8 cellular contexts compared by ENCODE assay signal in genomic region chr14:77139540-77140342, GRCh38. TPM values are rescaled to one million over a fixed set of nuclear protein-coding genes. Genes with fewer than 3 reads are reported as not detected.
DNase-seq lines count a peak whose midpoint lies in the region; ATAC-seq and TF ChIP-seq lines count a peak whose summit lies in the region.

No MANE protein-coding gene starts in this region.

- H3K27me3 ChIP-seq in GM06990 (replicated peaks; ENCODE audit: control insufficient read depth, insufficient read depth, low read length) (no peaks in the 10 kb centered on the region; the same call in none of the 2 replicates), foreskin keratinocyte (peaks cover 96% of the 10 kb centered on the region), gastrocnemius medialis (peaks cover 52 to 65% (median 62%) of the 10 kb centered on the region in 3 donors)

- H3K36me3 ChIP-seq in GM06990 (ENCODE audit: control insufficient read depth, insufficient read depth, low read length), result no peaks in the 10 kb centered on the region
- H3K36me3 ChIP-seq in gastrocnemius medialis, result no peaks in the 10 kb centered on the region

- in situ Hi-C loops in gastrocnemius medialis (cut with MboI; ENCODE audit: low sequenced_read_pairs in 4 of 4), result no loop called here

- no peak overlapping the region for H3K4me3 ChIP-seq in GM06990 (replicated peaks; ENCODE audit: low read depth, low read length)
- peak overlapping the region; percentile 32 to 54 (median 44) for H3K4me3 ChIP-seq in gastrocnemius medialis

- ATAC-seq in foreskin keratinocyte (peak; percentile 65), gastrocnemius medialis (peak in 1 of 2 donors; percentile 32), GM18498 (IDR thresholded peaks at IDR 0.05; ENCODE audit: unreplicated experiment) (no peak)

- intact Hi-C loops in gastrocnemius medialis (cut with DNase I; ENCODE audit: low total_unique reads), result loop anchor here (5.0 kb wide), 1 partner anchor 163 kb away; no protein-coding TSS in a partner anchor

- DNase-seq in GM06990 (ENCODE audit: extremely low read depth, insufficient read length), result peak; percentile 37
- DNase-seq in NCI-H2196 treated with DMSO at 0.1 percent for 48 hours (lab: John Stamatoyannopoulos, UW; ENCODE audit: unreplicated experiment), result peak; percentile 33
- peak; percentile 82 for DNase-seq in activated CD8-positive, alpha-beta memory T cell treated with anti-CD3 and anti-CD28 coated beads, Interleukin-2, amount 50 U/mL, for 48 hours
- no peak for DNase-seq in foreskin keratinocyte
- DNase-seq in gastrocnemius medialis, result no peak
- no peak for DNase-seq in globus pallidus (ENCODE audit: low spot score)

- H3K27ac ChIP-seq in 22Rv1 (no peak overlapping the region), foreskin keratinocyte (no peak overlapping the region), gastrocnemius medialis (no peak overlapping the region)

- H3K4me1 ChIP-seq in foreskin keratinocyte (no peaks in the 10 kb centered on the region), gastrocnemius medialis (peaks cover 10 to 23% of the 10 kb centered on the region in 2 donors)

- no peaks in the 10 kb centered on the region for H3K9me3 ChIP-seq in gastrocnemius medialis

- no peak for TF ChIP-seq POLR2A in gastrocnemius medialis (IDR thresholded peaks at IDR 0.05)

- TF ChIP-seq CTCF in 22Rv1 (IDR thresholded peaks at IDR 0.05) (peak; percentile 93), GM06990 (IDR thresholded peaks at IDR 0.05; ENCODE audit: insufficient read depth, low read length, poor library complexity, severe bottlenecking) (peak; percentile 82), foreskin keratinocyte (conservative IDR thresholded peaks at IDR 0.05) (peak; percentile 69), gastrocnemius medialis (IDR thresholded peaks at IDR 0.05 in 4 of 5, conservative IDR thresholded peaks at IDR 0.05 in 1 of 5) (peak in 3 of 5 experiments; percentile 35 to 48 (median 37))

RNA-seq across cellular contexts. Expression of gene ZDHHC22, which starts 1.9 kb away (rescaled TPM):
- not detected in 2 replicates for total RNA-seq in foreskin keratinocyte
- not detected in 2 replicates for polyA plus RNA-seq in foreskin keratinocyte
- not detected for total RNA-seq in gastrocnemius medialis

RNA-seq across cellular contexts. Expression of gene CIPC, which starts 41.7 kb away (rescaled TPM):
- total RNA-seq in foreskin keratinocyte (10.0 and 10.1 TPM in 2 replicates), gastrocnemius medialis (100 to 1,000 TPM; 114 to 178 (median 120) TPM)
- polyA plus RNA-seq in foreskin keratinocyte, result 2.3 and 3.0 TPM in 2 replicates

RNA-seq across cellular contexts. Expression of gene TMEM63C, which starts 41.9 kb away (rescaled TPM):
- total RNA-seq in foreskin keratinocyte, result 0.49 and 0.65 TPM in 2 replicates
- 0.39 and 0.50 TPM in 2 replicates for polyA plus RNA-seq in foreskin keratinocyte
- under 1 TPM in 2 of 4 donors, not detected in 2; 0.05 TPM for total RNA-seq in gastrocnemius medialis

Comparison
In these comparisons a context has a peak if more than half of its experiments do, and no peak if none do; other contexts are left out.
1. CTCF ChIP-seq: peak in every context shown above with its lines; median percentile 93 in 22Rv1; 82 in GM06990; 69 in foreskin keratinocyte; 37 in gastrocnemius medialis.
2. DNase-seq: peak in GM06990 (single experiment), NCI-H2196 treated with DMSO at 0.1 percent for 48 hours (single experiment) and activated CD8-positive, alpha-beta memory T cell treated with anti-CD3 and anti-CD28 coated beads, Interleukin-2, amount 50 U/mL, for 48 hours (single experiment); none in foreskin keratinocyte (0 of 2), gastrocnemius medialis (0 of 2) and globus pallidus (single experiment).
3. RNA of gene CIPC, which starts 41.7 kb away (total RNA-seq): 114 to 178 TPM in gastrocnemius medialis; 10.0 to 10.1 TPM in foreskin keratinocyte; every median in the first group is over 10 times any median in the second.